Comparison of ENCODE assay signal across 9 cellular contexts in the genomic region with DNA sequence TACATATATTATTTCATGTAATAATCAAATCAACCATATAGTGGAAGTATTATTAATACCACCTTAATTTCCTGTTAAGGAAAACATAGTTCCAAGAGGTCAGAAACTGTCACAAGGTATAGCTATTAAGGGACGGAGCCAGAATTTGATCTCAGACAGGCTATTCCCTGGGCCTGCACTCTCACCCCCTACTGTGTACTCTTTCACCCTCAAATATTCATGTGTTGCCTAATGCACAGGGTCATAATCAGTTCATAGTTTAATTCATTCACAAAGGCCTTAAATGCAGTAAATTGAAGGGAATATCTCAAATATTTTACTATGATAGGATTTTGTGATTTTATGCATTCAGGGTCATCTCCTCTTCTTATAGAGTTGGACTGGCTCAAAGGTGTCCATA.
"Had no signal": no experiment of that assay in that cellular context is flagged by ENCODE, and none has a peak within 500 bp of the region (broad histone marks: within the 10 kb centered on the region; RNA-seq: fewer than 3 reads in every experiment).

No MANE protein-coding gene starts in this region.

- DNase-seq: GOT3, H7, H9, HCEC 1CT, HFFc6 had no signal

- H3K9me3 ChIP-seq: HAP-1 had no signal

- H3K27ac Mint-ChIP-seq: GM23338, H9, HFFc6 had no signal

- H3K9me3 Mint-ChIP-seq: HFFc6 had no signal

- ATAC-seq: GM23338, HCT116 had no signal

- H3K27ac ChIP-seq: GM23248 had no signal

- H3K4me3 ChIP-seq: GM23248, GM23338, HAP-1 had no signal

- H3K36me3 ChIP-seq: HAP-1 had no signal

- H3K4me1 ChIP-seq: HAP-1 had no signal
